12 cellular contexts compared by ENCODE assay signal in the genomic region with DNA sequence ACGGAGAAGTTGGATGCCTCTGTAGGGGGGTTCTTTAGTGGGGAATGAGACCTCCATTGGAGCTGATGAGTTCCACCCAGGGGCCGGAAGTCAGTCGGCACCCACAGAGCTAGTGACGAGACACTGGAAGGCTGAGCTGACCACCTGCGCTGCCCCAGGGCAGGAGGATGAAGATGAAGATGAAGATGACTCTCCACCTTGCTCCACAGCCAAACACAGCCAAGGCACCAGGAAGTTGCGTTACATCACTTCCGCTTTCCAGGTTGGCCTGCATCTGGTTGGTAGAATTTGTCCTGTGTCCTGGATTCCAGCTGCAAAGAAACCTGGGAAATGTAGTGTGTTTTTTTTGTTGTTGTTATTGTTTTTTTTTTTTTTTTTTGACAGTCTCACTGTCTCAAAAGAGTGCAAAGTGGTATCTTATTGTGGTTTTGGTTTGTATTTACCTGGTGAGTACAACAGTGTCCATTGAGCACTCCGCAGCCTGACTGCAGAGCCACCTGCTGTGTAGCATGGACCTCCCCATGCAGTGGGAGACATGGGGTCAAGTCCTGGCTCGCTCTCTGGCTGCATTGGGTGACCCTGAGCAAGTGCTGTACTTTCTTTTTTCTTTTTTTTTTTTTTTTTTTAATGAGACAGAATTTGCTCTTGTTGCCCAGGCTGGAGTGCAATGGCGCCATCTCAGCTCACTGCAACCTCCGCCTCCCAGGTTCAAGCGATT. TPM values are rescaled to one million over a fixed set of nuclear protein-coding genes. Genes with fewer than 3 reads are reported as not detected.
DNase-seq lines count a peak whose midpoint lies in the region; TF ChIP-seq lines count a peak whose summit lies in the region.
"Had no signal": no experiment of that assay in that cellular context is flagged by ENCODE, and none has a peak within 500 bp of the region (broad histone marks: within the 10 kb centered on the region; RNA-seq: fewer than 3 reads in every experiment).

No MANE protein-coding gene starts in this region.

- TF ChIP-seq POLR2A in spleen (IDR thresholded peaks at IDR 0.05): no peak

- no peak overlapping the region for H3K4me3 Mint-ChIP-seq in activated naive CD4-positive, alpha-beta T cell treated with anti-CD3 and anti-CD28 coated beads, Interleukin-2, amount 10 ng/mL, durations not matched to agents 7 days and 5 days

- peak overlapping the region; percentile 98 for H3K4me2 ChIP-seq in OCI-LY7 (ENCODE audit: low read length)

- H3K4me3 ChIP-seq in OCI-LY7 (ENCODE audit: low read depth, low read length, poor library complexity, severe bottlenecking) (peak overlapping the region; percentile 90), colonic mucosa (no peak overlapping the region), spleen (no peak overlapping the region), HAP-1 (no peak overlapping the region)

- no peaks in the 10 kb centered on the region for H4K20me1 ChIP-seq in OCI-LY7 (ENCODE audit: insufficient read depth, low read length)

- intact Hi-C loops in OCI-LY7 (cut with micrococcal nuclease; ENCODE audit: unreplicated experiment) (loop anchor here (5.0 kb wide), 1 partner anchor 287 kb away; the partner anchor contains the start of gene PRR12), colonic mucosa (cut with DNase I) (no loop called here), spleen (cut with DNase I; ENCODE audit: low total_unique reads) (no loop called here)

- no peaks in the 10 kb centered on the region for H3K9me2 ChIP-seq in OCI-LY7 (ENCODE audit: insufficient read depth, low read length)

- no peaks in the 10 kb centered on the region for H3K27me3 Mint-ChIP-seq in activated naive CD4-positive, alpha-beta T cell treated with anti-CD3 and anti-CD28 coated beads, Interleukin-2, amount 10 ng/mL, durations not matched to agents 7 days and 5 days

- peaks cover 28% of the 10 kb centered on the region for H3K4me1 ChIP-seq in OCI-LY7 (ENCODE audit: insufficient read depth, low read length, poor library complexity, severe bottlenecking)
- peaks cover 4% of the 10 kb centered on the region for H3K4me1 ChIP-seq in colonic mucosa
- peaks cover 10 to 43% (median 26%) of the 10 kb centered on the region in 6 donors for H3K4me1 ChIP-seq in spleen
- H3K4me1 ChIP-seq in HAP-1: peaks cover 5% of the 10 kb centered on the region

- peaks cover 26% of the 10 kb centered on the region for H3K4me1 Mint-ChIP-seq in activated naive CD4-positive, alpha-beta T cell treated with anti-CD3 and anti-CD28 coated beads, Interleukin-2, amount 10 ng/mL, durations not matched to agents 7 days and 5 days

- H3K9me3 ChIP-seq in OCI-LY7 (ENCODE audit: low read length) (no peaks in the 10 kb centered on the region), colonic mucosa (no peaks in the 10 kb centered on the region), spleen (no peaks in the 10 kb centered on the region), HAP-1 (no peaks in the 10 kb centered on the region)
- H3K9me3 ChIP-seq: left ventricle myocardium inferior had no signal

- peaks cover 41% of the 10 kb centered on the region for H3K36me3 Mint-ChIP-seq in activated naive CD4-positive, alpha-beta T cell treated with anti-CD3 and anti-CD28 coated beads, Interleukin-2, amount 10 ng/mL, durations not matched to agents 7 days and 5 days

- H3K9ac ChIP-seq in colonic mucosa (ENCODE audit: low read depth in 2 of 2, low read length in 2 of 2): no peak overlapping the region

- H2AFZ ChIP-seq in OCI-LY7 (ENCODE audit: low read length): no peak overlapping the region

- H3K27ac ChIP-seq in OCI-LY7 (ENCODE audit: low read depth, low read length, poor library complexity, severe bottlenecking): no peak overlapping the region
- no peak overlapping the region for H3K27ac ChIP-seq in colonic mucosa
- peak overlapping the region in 3 of 8 donors; percentile 2 to 100 (median 99) for H3K27ac ChIP-seq in spleen

- TF ChIP-seq CTCF in OCI-LY7 (conservative IDR thresholded peaks at IDR 0.05; ENCODE audit: low read length) (no peak), colonic mucosa (IDR thresholded peaks at IDR 0.05) (no peak), spleen (IDR thresholded peaks at IDR 0.05 in 8 of 11, conservative IDR thresholded peaks at IDR 0.05 in 3 of 11) (no peak)

- CTCF ChIA-PET in activated naive CD4-positive, alpha-beta T cell treated with anti-CD3 and anti-CD28 coated beads, Interleukin-2, amount 10 ng/mL, durations not matched to agents 7 days and 5 days (lab: Charles Lee): no interaction called here
- CTCF ChIA-PET in OCI-LY7 (lab: Charles Lee; ENCODE audit: unreplicated experiment): no interaction called here

- in situ Hi-C loops in HAP-1 (cut with MboI; ENCODE audit: low sequenced_read_pairs): no loop called here

- no peaks in the 10 kb centered on the region for H3K9me3 Mint-ChIP-seq in activated naive CD4-positive, alpha-beta T cell treated with anti-CD3 and anti-CD28 coated beads, Interleukin-2, amount 10 ng/mL, durations not matched to agents 7 days and 5 days

- WGBS in spleen, 5 donors: 90 to 98% (median 92%) methylated on average over 12 of the region's 12 CpGs

- peak overlapping the region; percentile 70 for H3K27ac Mint-ChIP-seq in activated naive CD4-positive, alpha-beta T cell treated with anti-CD3 and anti-CD28 coated beads, Interleukin-2, amount 10 ng/mL, durations not matched to agents 7 days and 5 days

- peaks cover 13% of the 10 kb centered on the region; the same call in 1 of the 2 replicates for H3K79me2 ChIP-seq in OCI-LY7 (ENCODE audit: insufficient read depth, low read depth, low read length)

- H3K36me3 ChIP-seq in OCI-LY7 (ENCODE audit: insufficient read depth, low read length) (peaks cover 26% of the 10 kb centered on the region), colonic mucosa (peaks cover 20% of the 10 kb centered on the region), spleen (peaks cover 9 to 63% (median 52%) of the 10 kb centered on the region in 6 donors), HAP-1 (replicated peaks) (peaks cover 37% of the 10 kb centered on the region)

- peak; percentile 42 for DNase-seq in activated naive CD4-positive, alpha-beta T cell treated with anti-CD3 and anti-CD28 coated beads, Interleukin-2, amount 10 ng/mL, durations not matched to agents 7 days and 5 days
- DNase-seq in activated naive CD4-positive, alpha-beta T cell (lab: John Stamatoyannopoulos, UW): no peak
- DNase-seq in OCI-LY7 (ENCODE audit: low spot score) (no peak), colonic mucosa (peak; percentile 27), spleen (peak; percentile 80), HAP-1 (ENCODE audit: low spot score in 2 of 2) (no peak), COR-L47 (lab: John Stamatoyannopoulos, UW) (no peak), GM19240 (ENCODE audit: insufficient read length, low spot score) (no peak)
- DNase-seq: foreskin melanocyte, left ventricle myocardium inferior, NCI-H1694, NCI-H748 treated with DMSO at 0.1 percent for 48 hours had no signal

- no peaks in the 10 kb centered on the region for H3K27me3 ChIP-seq in colonic mucosa
- H3K27me3 ChIP-seq in spleen (replicated peaks in 1 of 7): no peaks in the 10 kb centered on the region
- no peaks in the 10 kb centered on the region for H3K27me3 ChIP-seq in HAP-1 (ENCODE audit: low read depth)

- POLR2A ChIA-PET in OCI-LY7 (lab: Charles Lee): interaction anchor here (1.0 kb wide), 1 partner anchor 10 kb away, joined by 3 read pairs; no protein-coding TSS in a partner anchor

- no TSS peak for BruUV-seq in OCI-LY7 (replicated peaks; lab: Mats Ljungman, UMichigan)

RNA-seq across cellular contexts. Expression of gene TBC1D17, which starts 1.9 kb away (rescaled TPM):
- total RNA-seq in OCI-LY7 (2014; rRNA removed; shearing (Covaris generic)): 7.9 and 8.0 TPM in 2 replicates
- total RNA-seq in OCI-LY7 (2022) (24.0 and 31.1 TPM in 2 replicates), colonic mucosa (10 to 100 TPM; 29.4 to 33.7 TPM), spleen (10 to 100 TPM; 26.8 to 53.5 (median 38.2) TPM)
- 10 to 100 TPM; 20.8 to 39.8 (median 34.9) TPM for polyA plus RNA-seq in spleen

RNA-seq across cellular contexts. Expression of gene AKT1S1, which starts 2.2 kb away (rescaled TPM):
- total RNA-seq in OCI-LY7 (2014; rRNA removed; shearing (Covaris generic)): 7.3 TPM in 2 replicates
- 19.8 and 21.2 TPM in 2 replicates for total RNA-seq in OCI-LY7 (2022)
- 10 to 100 TPM; 32.7 to 74.9 TPM for total RNA-seq in colonic mucosa
- 10 to 100 TPM in 6 of 7 donors, 1 to 10 TPM in 1; 8.7 to 27.8 (median 20.1) TPM for total RNA-seq in spleen
- polyA plus RNA-seq in spleen: 10 to 100 TPM; 11.6 to 24.8 (median 13.9) TPM

RNA-seq across cellular contexts. Expression of gene PNKP, which starts 12.0 kb away (rescaled TPM):
- 65.4 and 90.9 TPM in 2 replicates for total RNA-seq in OCI-LY7 (2014; rRNA removed; shearing (Covaris generic))
- total RNA-seq in OCI-LY7 (2022) (118 and 140 TPM in 2 replicates), colonic mucosa (100 to 1,000 TPM in 1 of 2 donors, 10 to 100 TPM in 1; 53.7 to 137 TPM), spleen (100 to 1,000 TPM in 5 of 7 donors, 10 to 100 TPM in 2; 80.9 to 203 (median 111) TPM)
- polyA plus RNA-seq in spleen: 100 to 1,000 TPM in 1 of 3 donors, 10 to 100 TPM in 2; 36.6 to 135 (median 66.2) TPM

RNA-seq across cellular contexts. Expression of gene IL4I1, which starts 17.3 kb away (rescaled TPM):
- total RNA-seq in OCI-LY7 (2014; rRNA removed; shearing (Covaris generic)): 0.25 and 0.39 TPM in 2 replicates
- 1.7 and 1.8 TPM in 2 replicates for total RNA-seq in OCI-LY7 (2022)
- total RNA-seq in colonic mucosa: 1 to 10 TPM; 1.0 to 2.4 TPM
- 10 to 100 TPM in 1 of 7 donors, 1 to 10 TPM in 6; 1.1 to 20.2 (median 2.8) TPM for total RNA-seq in spleen
- 1 to 10 TPM; 3.9 to 9.3 (median 6.4) TPM for polyA plus RNA-seq in spleen
- total RNA-seq: left ventricle myocardium inferior had no signal

RNA-seq across cellular contexts. Expression of gene PTOV1, which starts 28.4 kb away (rescaled TPM):
- 101 and 124 TPM in 2 replicates for total RNA-seq in OCI-LY7 (2014; rRNA removed; shearing (Covaris generic))
- total RNA-seq in OCI-LY7 (2022): 105 and 114 TPM in 2 replicates
- total RNA-seq in colonic mucosa: 100 to 1,000 TPM; 109 to 128 TPM
- total RNA-seq in spleen: 100 to 1,000 TPM in 3 of 7 donors, 10 to 100 TPM in 4; 69.6 to 127 (median 98.4) TPM
- polyA plus RNA-seq in spleen: 100 to 1,000 TPM in 1 of 3 donors, 10 to 100 TPM in 2; 61.4 to 120 (median 70.9) TPM

Comparison
In these comparisons a context has a peak if more than half of its experiments do, and no peak if none do; other contexts are left out.
1. DNase-seq: peak in activated naive CD4-positive, alpha-beta T cell treated with anti-CD3 and anti-CD28 coated beads, Interleukin-2, amount 10 ng/mL, durations not matched to agents 7 days and 5 days (single experiment), colonic mucosa (single experiment) and spleen (single experiment); none in activated naive CD4-positive, alpha-beta T cell (0 of 4), OCI-LY7 (single experiment), HAP-1 (0 of 2), COR-L47 (single experiment) and GM19240 (single experiment).